ENCODE assay signal across 1 cellular context in the genomic region with DNA sequence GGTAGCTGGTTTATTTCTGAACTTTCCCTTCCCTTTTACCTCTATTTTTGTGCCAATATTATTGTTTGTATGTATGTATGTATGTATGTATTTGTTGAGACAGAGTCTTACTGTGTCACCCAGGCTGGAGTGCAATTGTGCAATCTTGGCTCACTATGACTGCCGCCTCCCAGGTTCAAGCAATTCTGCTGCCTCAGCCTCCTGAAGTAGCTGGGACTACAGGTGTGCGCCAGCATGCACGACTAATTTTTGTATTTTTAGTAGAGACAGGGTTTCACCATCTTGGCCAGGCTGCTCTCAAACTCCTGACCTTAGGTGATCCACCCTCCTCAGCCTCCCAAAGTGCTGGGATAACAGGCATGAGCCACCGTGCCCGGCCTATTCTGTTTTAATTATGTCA.
TF ChIP-seq lines count a peak whose summit lies in the region.

No MANE protein-coding gene starts in this region.

TF ChIP-seq in IMR-90, 13 proteins besides CTCF, POLR2A, EP300 and RAD21:
- TF ChIP-seq CEBPB (IDR thresholded peaks at IDR 0.05; ENCODE audit: low read depth, low read length): peak; percentile 26; the same call in 1 of the 2 replicates
